In genomic region chr19:12788025-12788681, GRCh38 we compare ENCODE assay signal across 8 cellular contexts. TPM values are rescaled to one million over a fixed set of nuclear protein-coding genes. Genes with fewer than 3 reads are reported as not detected.
DNase-seq lines count a peak whose midpoint lies in the region; ATAC-seq and TF ChIP-seq lines count a peak whose summit lies in the region.

No MANE protein-coding gene starts in this region.

- peak overlapping the region; percentile 99 for H3K4me3 ChIP-seq in AG10803 (ENCODE audit: low read length)
- H3K4me3 ChIP-seq in KMS-11 (IDR thresholded peaks at IDR 0.05; ENCODE audit: insufficient read depth, low read depth, low read length), result no peak overlapping the region

- no peaks in the 10 kb centered on the region for H3K36me3 ChIP-seq in KMS-11 (ENCODE audit: insufficient read depth)

- peaks cover 47% of the 10 kb centered on the region for H3K4me1 ChIP-seq in KMS-11 (ENCODE audit: low read depth, poor library complexity, severe bottlenecking)

- H3K27ac ChIP-seq in KMS-11, result peak overlapping the region; percentile 93

- H3K4me1 Mint-ChIP-seq in MCF 10A (ENCODE audit: insufficient read depth, unreplicated experiment) (peaks cover 24% of the 10 kb centered on the region), naive B cell (peaks cover 29 to 39% (median 31%) of the 10 kb centered on the region in 3 donors)

- peak overlapping the region; percentile 98 for H3K27ac Mint-ChIP-seq in MCF 10A (ENCODE audit: low read depth, unreplicated experiment)
- peak overlapping the region in 4 of 6 donors; percentile 99 to 100 (median 99) for H3K27ac Mint-ChIP-seq in naive B cell

- H3K27me3 Mint-ChIP-seq in MCF 10A (ENCODE audit: insufficient read depth, unreplicated experiment) (no peaks in the 10 kb centered on the region), naive B cell (peaks cover 0 to under 1% (median 0%) of the 10 kb centered on the region in 3 donors)

- ATAC-seq in naive B cell (ENCODE audit: low read depth in 2 of 2), result no peak
- ATAC-seq in HG02938 (IDR thresholded peaks at IDR 0.05; ENCODE audit: unreplicated experiment), result no peak

- POLR2A ChIA-PET in MCF 10A (lab: Yijun Ruan, JAX), result interaction anchor here (0.6 to 5.0 kb wide), 10 partner anchors 11 to 122 kb away, joined by 3 to 132 read pairs (median 6); partner anchors contain the start of genes GCDH, GET3, HOOK2 and MAN2B1

- H3K4me3 Mint-ChIP-seq in MCF 10A (ENCODE audit: unreplicated experiment), result peak overlapping the region; percentile 94
- peak overlapping the region; percentile 80 to 97 (median 93) for H3K4me3 Mint-ChIP-seq in naive B cell

- peak overlapping the region; percentile 68; the same call in 1 of the 2 replicates for H3K9ac ChIP-seq in KMS-11

- H3K9me3 Mint-ChIP-seq in MCF 10A (ENCODE audit: unreplicated experiment) (no peaks in the 10 kb centered on the region), naive B cell (no peaks in the 10 kb centered on the region)

- H4K20me1 ChIP-seq in KMS-11 (ENCODE audit: insufficient read depth), result no peaks in the 10 kb centered on the region

- DNase-seq in AG10803 (ENCODE audit: low read depth), result no peak
- DNase-seq in MCF 10A (ENCODE audit: unreplicated experiment), result no peak
- no peak for DNase-seq in naive B cell
- DNase-seq in activated effector memory CD4-positive, alpha-beta T cell treated with Interleukin-2 at 50 U/mL for 16 hours, result no peak
- DNase-seq in dedifferentiated amniotic fluid mesenchymal stem cell (ENCODE audit: extremely low spot score), result no peak
- DNase-seq in NCI-H345 treated with DMSO at 0.1 percent for 48 hours (lab: John Stamatoyannopoulos, UW; ENCODE audit: unreplicated experiment), result no peak

- peak overlapping the region; percentile 91 for H3K4me2 ChIP-seq in KMS-11

- intact Hi-C loops in MCF 10A (cut with micrococcal nuclease), result no loop called here

- no peak for TF ChIP-seq CTCF in AG10803 (conservative IDR thresholded peaks at IDR 0.05; ENCODE audit: low read length)
- no peak for TF ChIP-seq CTCF in KMS-11 (conservative IDR thresholded peaks at IDR 0.05; ENCODE audit: low read depth, low read length)
- TF ChIP-seq CTCF in MCF 10A (IDR thresholded peaks at IDR 0.05; ENCODE audit: unreplicated experiment), result no peak

- BruUV-seq in MCF 10A (replicated peaks; lab: Mats Ljungman, UMichigan), result no TSS peak

- peak overlapping the region; percentile 14; the same call in 1 of the 2 replicates for H2AFZ ChIP-seq in KMS-11 (ENCODE audit: low read depth)

- CTCF ChIA-PET in MCF 10A (lab: Yijun Ruan, JAX), result interaction anchor here (0.5 to 3.3 kb wide), 7 partner anchors 11 to 1229 kb away, joined by 3 to 41 read pairs (median 3); partner anchors contain the start of gene ELOF1

- H3K27me3 ChIP-seq in KMS-11 (ENCODE audit: insufficient read depth, low read depth), result no peaks in the 10 kb centered on the region

- H3K36me3 Mint-ChIP-seq in MCF 10A (ENCODE audit: insufficient read depth, unreplicated experiment) (peaks cover 29% of the 10 kb centered on the region), naive B cell (no peaks in the 10 kb centered on the region)

- peaks cover 18% of the 10 kb centered on the region for H3K79me2 ChIP-seq in KMS-11 (ENCODE audit: insufficient read depth, low read depth)

RNA-seq across cellular contexts. Expression of gene JUNB, which starts 3.1 kb away (rescaled TPM):
- 86.4 and 125 TPM in 2 replicates for total RNA-seq in MCF 10A (2022)
- polyA plus RNA-seq in naive B cell (ENCODE audit: low read depth in 6 of 6), result 1,000 to 10,000 TPM in 5 of 6 donors, 100 to 1,000 TPM in 1; 777 to 2,686 (median 1,649) TPM

RNA-seq across cellular contexts. Expression of gene HOOK2, which starts 12.8 kb away (rescaled TPM):
- total RNA-seq in MCF 10A (2022), result 31.6 and 32.8 TPM in 2 replicates
- polyA plus RNA-seq in naive B cell (ENCODE audit: low read depth in 6 of 6), result 1 to 10 TPM; 1.1 to 7.1 (median 3.3) TPM

RNA-seq across cellular contexts. Expression of gene PRDX2, which starts 13.4 kb away (rescaled TPM):
- 224 and 295 TPM in 2 replicates for total RNA-seq in MCF 10A (2022)
- polyA plus RNA-seq in naive B cell (ENCODE audit: low read depth in 6 of 6), result 100 to 1,000 TPM in 5 of 6 donors, 10 to 100 TPM in 1; 96.8 to 203 (median 126) TPM

RNA-seq across cellular contexts. Expression of gene THSD8, which starts 13.7 kb away (rescaled TPM):
- 6.9 and 14.5 TPM in 2 replicates for total RNA-seq in MCF 10A (2022)
- 1 to 10 TPM in 5 of 6 donors, not detected in 1; 2.0 to 6.6 (median 5.2) TPM for polyA plus RNA-seq in naive B cell (ENCODE audit: low read depth in 6 of 6)

RNA-seq across cellular contexts. Expression of gene RNASEH2A, which starts 18.2 kb away (rescaled TPM):
- total RNA-seq in MCF 10A (2022), result 11.2 and 16.7 TPM in 2 replicates
- 10 to 100 TPM; 19.7 to 30.9 (median 25.1) TPM for polyA plus RNA-seq in naive B cell (ENCODE audit: low read depth in 6 of 6)
